ENCODE assay signal across 8 cellular contexts in the genomic region with DNA sequence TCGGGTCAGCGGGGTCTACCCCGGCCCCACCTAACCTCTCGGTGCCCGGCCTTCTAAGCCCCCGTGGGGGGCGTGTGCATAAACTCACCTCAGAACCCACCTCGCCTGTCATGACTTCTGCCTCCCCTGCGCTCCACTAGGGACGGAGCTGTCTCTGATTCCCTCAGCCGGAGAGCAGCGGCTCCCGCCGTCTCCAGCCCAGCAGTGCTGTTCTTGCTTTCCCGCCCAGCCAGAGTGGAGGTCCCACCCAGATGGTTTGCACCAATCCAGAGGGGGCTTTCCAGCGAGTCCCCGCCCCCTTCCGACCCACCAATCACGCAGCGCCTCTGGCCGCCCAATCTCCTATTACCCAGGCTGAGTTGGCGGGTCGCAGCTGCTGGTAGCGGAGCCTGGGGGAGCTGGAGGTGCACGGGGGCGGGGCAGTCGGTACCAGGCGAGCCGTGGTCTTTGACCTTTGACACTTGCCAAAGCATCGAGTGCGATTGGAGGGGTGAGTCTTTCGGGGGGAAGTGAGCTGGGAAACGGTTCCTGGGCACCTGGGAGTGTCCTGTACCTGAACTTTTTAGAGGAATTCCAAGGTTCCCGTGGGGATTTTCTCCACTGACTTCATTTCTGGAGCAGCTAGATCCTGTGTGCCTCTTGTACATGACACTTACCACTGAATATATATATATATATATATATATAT. TPM values are rescaled to one million over a fixed set of nuclear protein-coding genes. Genes with fewer than 3 reads are reported as not detected.
DNase-seq lines count a peak whose midpoint lies in the region; ATAC-seq and TF ChIP-seq lines count a peak whose summit lies in the region.

A gene (minus strand): TSS at position 220 of the 688 bp plus-strand sequence. CDS start 108 bp downstream, at position 112.

- no peaks in the 10 kb centered on the region for H3K9me3 Mint-ChIP-seq in activated CD4-positive, alpha-beta memory T cell treated with anti-CD3 and anti-CD28 coated beads for 36 hours

- H3K27me3 Mint-ChIP-seq in activated CD4-positive, alpha-beta memory T cell treated with anti-CD3 and anti-CD28 coated beads for 36 hours, result no peaks in the 10 kb centered on the region

- TF ChIP-seq POLR2A in lower leg skin (IDR thresholded peaks at IDR 0.05), result no peak

- no peaks in the 10 kb centered on the region for H3K27me3 ChIP-seq in duodenal mucosa (ENCODE audit: control insufficient read depth in 1 of 2, insufficient read depth in 2 of 2, low read length in 2 of 2)

- H3K4me3 ChIP-seq in duodenal mucosa (ENCODE audit: low read depth in 1 of 2, low read length in 2 of 2) (peak within 1 kb of the TSS; percentile 83 to 89), lower leg skin (ENCODE audit: low read depth, poor library complexity, severe bottlenecking) (peak within 1 kb of the TSS; percentile 47)

- POLR2A ChIA-PET in activated CD4-positive, alpha-beta memory T cell treated with anti-CD3 and anti-CD28 coated beads for 36 hours (lab: Charles Lee), result interaction anchor here (0.6 to 1.9 kb wide), 21 partner anchors 10 to 785 kb away, joined by 3 to 10 read pairs (median 4); a partner anchor contains a TSS

- peak; percentile 86 for ATAC-seq in GM19438 (IDR thresholded peaks at IDR 0.05; ENCODE audit: low read depth, unreplicated experiment)
- ATAC-seq in HG03575 (IDR thresholded peaks at IDR 0.05; ENCODE audit: extremely low read depth, insufficient number of reproducible peaks, low FRiP score, unreplicated experiment), result peak; percentile 75

- H3K36me3 ChIP-seq in duodenal mucosa (ENCODE audit: control insufficient read depth in 1 of 2, insufficient read depth in 2 of 2, low read length in 2 of 2), result no peaks in the 10 kb centered on the region

- peak within 1 kb of the TSS; percentile 92 for H3K4me3 Mint-ChIP-seq in activated CD4-positive, alpha-beta memory T cell treated with anti-CD3 and anti-CD28 coated beads for 36 hours

- 1 to 2% methylated on average over 29 to 33 of the region's 34 CpGs for WGBS in lower leg skin, 2 donors

- no peak for TF ChIP-seq CTCF in lower leg skin (IDR thresholded peaks at IDR 0.05)

- CTCF ChIA-PET in activated CD4-positive, alpha-beta memory T cell treated with anti-CD3 and anti-CD28 coated beads for 36 hours (lab: Charles Lee), result interaction anchor here (0.7 to 4.8 kb wide), 11 partner anchors 16 to 318 kb away, joined by 3 to 25 read pairs (median 9); a partner anchor contains a TSS

- peaks cover 0 to 5% of the 10 kb centered on the region in 2 donors for H3K4me1 ChIP-seq in duodenal mucosa (ENCODE audit: control insufficient read depth in 1 of 2, insufficient read depth in 2 of 2, low read length in 2 of 2)

- peak within 1 kb of the TSS; percentile 78 for H3K27ac ChIP-seq in duodenal mucosa (ENCODE audit: low read depth, low read length)

- peaks cover 8% of the 10 kb centered on the region for H3K4me1 Mint-ChIP-seq in activated CD4-positive, alpha-beta memory T cell treated with anti-CD3 and anti-CD28 coated beads for 36 hours (ENCODE audit: low read depth)

- DNase-seq in CD1c-positive myeloid dendritic cell (ENCODE audit: extremely low spot score) (peak; percentile 96), NCI-H82 treated with DMSO at 0.1 percent for 48 hours (lab: John Stamatoyannopoulos, UW; ENCODE audit: unreplicated experiment) (peak; percentile 95), lower leg skin (ENCODE audit: low spot score in 2 of 2) (peak; percentile 93 to 98)
- peak; percentile 98 for DNase-seq in activated CD4-positive, alpha-beta memory T cell treated with anti-CD3 and anti-CD28 coated beads for 36 hours
- peak; percentile 94 to 97 for DNase-seq in stimulated activated CD4-positive, alpha-beta T cell treated with anti-CD3 and anti-CD28 coated beads, Interleukin-4, amount 100 ng/mL, for 48 hours (ENCODE audit: low read depth in 2 of 2)

- no peaks in the 10 kb centered on the region for H3K9me3 ChIP-seq in duodenal mucosa (ENCODE audit: control insufficient read depth in 1 of 2, low read length in 2 of 2)

- intact Hi-C loops in activated CD4-positive, alpha-beta memory T cell treated with anti-CD3 and anti-CD28 coated beads for 36 hours (cut with micrococcal nuclease), result loop anchor here (2.0 to 10.0 kb wide), 5 partner anchors 37 to 915 kb away; a partner anchor contains a TSS
- intact Hi-C loops in lower leg skin (cut with DNase I; ENCODE audit: low total_unique reads), result loop anchor here (5.0 kb wide), 1 partner anchor 208 kb away; no protein-coding TSS in a partner anchor

- peak within 1 kb of the TSS; percentile 97 for H3K27ac Mint-ChIP-seq in activated CD4-positive, alpha-beta memory T cell treated with anti-CD3 and anti-CD28 coated beads for 36 hours

- H3K9ac ChIP-seq in duodenal mucosa (ENCODE audit: low read depth in 1 of 2, low read length in 2 of 2), result peak within 1 kb of the TSS; percentile 77 to 85

- peaks cover 12% of the 10 kb centered on the region for H3K36me3 Mint-ChIP-seq in activated CD4-positive, alpha-beta memory T cell treated with anti-CD3 and anti-CD28 coated beads for 36 hours

RNA-seq across cellular contexts. Expression of the gene that starts here (rescaled TPM):
- total RNA-seq in activated CD4-positive, alpha-beta memory T cell treated with anti-CD3 and anti-CD28 coated beads for 36 hours, result 10 to 100 TPM; 49.9 to 55.1 TPM
- under 1 TPM in 3 of 4 donors, not detected in 1; 0.32 to 0.37 (median 0.34) TPM for total RNA-seq in lower leg skin

Comparison
In these comparisons a context has a peak if more than half of its experiments do, and no peak if none do; other contexts are left out.
1. Peak in every context shown above with its lines: DNase-seq, ATAC-seq, H3K4me3 ChIP-seq and H3K27ac ChIP-seq.
2. RNA of the gene that starts here (total RNA-seq): 49.9 to 55.1 TPM in activated CD4-positive, alpha-beta memory T cell treated with anti-CD3 and anti-CD28 coated beads for 36 hours; 0.32 to 0.37 TPM in lower leg skin; every median in the first group is over 10 times any median in the second.
3. Peak in DNase-seq and H3K4me3 ChIP-seq in lower leg skin; RNA of the gene not detected or under 1 TPM.